ENCODE assay signal across 10 cellular contexts in the genomic region with DNA sequence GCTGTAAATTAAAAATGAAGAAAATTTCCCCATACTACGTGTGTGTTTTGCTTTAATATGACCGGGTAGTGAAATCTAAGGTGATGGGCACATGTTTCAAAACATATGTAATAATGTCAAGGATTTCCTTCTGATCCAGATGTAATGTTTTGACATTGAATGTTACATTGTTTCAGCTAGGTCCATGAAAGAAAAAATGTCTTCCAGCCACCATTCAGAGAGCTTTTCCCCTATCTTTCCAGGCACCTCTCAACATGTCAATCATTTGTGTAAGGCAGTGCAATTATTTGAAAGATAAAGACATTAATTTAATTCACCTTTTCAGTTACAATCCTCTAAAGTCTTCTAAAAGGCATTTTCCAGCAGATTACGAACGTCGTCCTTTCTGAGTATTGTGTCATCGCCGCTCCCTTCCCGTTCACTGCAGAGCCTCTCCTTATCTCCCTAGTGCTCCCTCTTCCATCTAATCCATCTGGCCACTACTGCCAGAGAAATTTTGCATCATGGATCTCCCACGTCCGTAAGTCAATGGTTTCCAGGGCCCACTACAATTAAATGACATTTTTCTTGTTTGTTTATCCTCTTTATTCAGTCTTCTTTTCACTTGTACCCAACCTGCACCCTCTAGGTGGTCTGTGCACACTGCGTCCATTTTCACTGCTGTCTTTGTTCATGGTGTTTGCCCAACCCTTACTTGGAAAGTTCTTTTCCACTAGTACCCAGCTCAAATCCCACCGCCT. TPM values are rescaled to one million over a fixed set of nuclear protein-coding genes. Genes with fewer than 3 reads are reported as not detected.
A peak's percentile ranks its signal among the peaks of the same experiment; 100 is the strongest.
DNase-seq lines count a peak whose midpoint lies in the region; ATAC-seq and TF ChIP-seq lines count a peak whose summit lies in the region.
"Had no signal": no experiment of that assay in that cellular context is flagged by ENCODE, and none has a peak within 500 bp of the region (broad histone marks: within the 10 kb centered on the region; RNA-seq: fewer than 3 reads in every experiment).

No MANE protein-coding gene starts in this region.

- intact Hi-C loops in mammary epithelial cell (cut with micrococcal nuclease) (no loop called here), MCF 10A (cut with micrococcal nuclease) (no loop called here), lower lobe of right lung (cut with DNase I) (no loop called here)

- POLR2A ChIA-PET in MCF 10A (lab: Yijun Ruan, JAX), result interaction anchor here (1.2 kb wide), 1 partner anchor 10 kb away, joined by 3 read pairs; no protein-coding TSS in a partner anchor

- peak overlapping the region; percentile 99 for H3K4me2 ChIP-seq in mammary epithelial cell (ENCODE audit: insufficient read depth, low read depth, low read length)
- 0 out of 2 replicates have a peak overlapping the region, but pooled peaks have one; percentile 89 for H3K4me2 ChIP-seq in OCI-LY1 (ENCODE audit: low read length)

- H4K20me1 ChIP-seq in mammary epithelial cell (ENCODE audit: insufficient read depth, low read length), result no peaks in the 10 kb centered on the region
- no peaks in the 10 kb centered on the region for H4K20me1 ChIP-seq in OCI-LY1 (ENCODE audit: insufficient read depth, low read length)

- H3K36me3 Mint-ChIP-seq in MCF 10A (ENCODE audit: insufficient read depth, unreplicated experiment) (peaks cover 13% of the 10 kb centered on the region), chondrocyte (ENCODE audit: low read depth) (peaks cover 6% of the 10 kb centered on the region)

- WGBS in mammary epithelial cell (ENCODE audit: low coverage, missing lambda C conversion rate), result 95% methylated on average over 12 of the region's 12 CpGs
- WGBS in upper lobe of left lung, 2 donors, result 91 to 93% methylated on average over 12 of the region's 12 CpGs

- H3K36me3 ChIP-seq in mammary epithelial cell (ENCODE audit: insufficient read depth, low read length), result peaks cover 2% of the 10 kb centered on the region
- peaks cover 13% of the 10 kb centered on the region; the same call in 1 of the 2 replicates for H3K36me3 ChIP-seq in OCI-LY1 (ENCODE audit: insufficient read depth, low read length)
- peaks cover 19% of the 10 kb centered on the region for H3K36me3 ChIP-seq in lower lobe of right lung
- H3K36me3 ChIP-seq in upper lobe of left lung, result peaks cover 0 to 9% (median 0%) of the 10 kb centered on the region in 4 donors

- BruUV-seq in mammary epithelial cell (replicated peaks; lab: Mats Ljungman, UMichigan) (no TSS peak), MCF 10A (replicated peaks; lab: Mats Ljungman, UMichigan) (no TSS peak)

- no peaks in the 10 kb centered on the region for H3F3A ChIP-seq in OCI-LY1 (ENCODE audit: insufficient read depth, low read length)

- H3K9ac ChIP-seq in mammary epithelial cell (ENCODE audit: insufficient read depth, low read length) (no peak overlapping the region), OCI-LY1 (ENCODE audit: low read length) (no peak overlapping the region)

- CTCF ChIA-PET in mammary epithelial cell (lab: Charles Lee; ENCODE audit: low non-redundant PET), result no interaction called here
- CTCF ChIA-PET in MCF 10A (lab: Yijun Ruan, JAX), result interaction anchor here (0.6 to 3.1 kb wide), 5 partner anchors 10 to 974 kb away, joined by 3 to 24 read pairs (median 5); no protein-coding TSS in a partner anchor

- no peak for TF ChIP-seq CTCF in mammary epithelial cell (conservative IDR thresholded peaks at IDR 0.05 in 1 of 2, IDR thresholded peaks at IDR 0.05 in 1 of 2; ENCODE audit: extremely low read depth in 1 of 2, insufficient read depth in 1 of 2, low read depth in 1 of 2, low read length in 2 of 2)
- TF ChIP-seq CTCF in MCF 10A (IDR thresholded peaks at IDR 0.05; ENCODE audit: unreplicated experiment), result no peak
- TF ChIP-seq CTCF in OCI-LY1 (IDR thresholded peaks at IDR 0.05; ENCODE audit: low read length), result no peak
- TF ChIP-seq CTCF in lower lobe of right lung (IDR thresholded peaks at IDR 0.05), result no peak
- TF ChIP-seq CTCF in upper lobe of left lung (IDR thresholded peaks at IDR 0.05), result no peak
- no peak for TF ChIP-seq CTCF in chondrocyte (IDR thresholded peaks at IDR 0.05)

- no peak for TF ChIP-seq EP300 in upper lobe of left lung (IDR thresholded peaks at IDR 0.05)

- H3K9me3 ChIP-seq in mammary epithelial cell (replicated peaks; ENCODE audit: insufficient read depth, low read length), result no peaks in the 10 kb centered on the region
- H3K9me3 ChIP-seq in OCI-LY1 (ENCODE audit: low read length), result no peaks in the 10 kb centered on the region
- no peaks in the 10 kb centered on the region for H3K9me3 ChIP-seq in lower lobe of right lung
- no peaks in the 10 kb centered on the region for H3K9me3 ChIP-seq in upper lobe of left lung

- H3K4me3 ChIP-seq in mammary epithelial cell (replicated peaks in 1 of 3; ENCODE audit: insufficient read depth in 1 of 3, low read depth in 2 of 3, low read length in 3 of 3) (no peak overlapping the region), OCI-LY1 (ENCODE audit: low read depth, low read length, poor library complexity, severe bottlenecking) (no peak overlapping the region), lower lobe of right lung (no peak overlapping the region), upper lobe of left lung (no peak overlapping the region)

- ATAC-seq in lower lobe of right lung (no peak), upper lobe of left lung (ENCODE audit: low FRiP score in 2 of 2) (no peak)

- H2AFZ ChIP-seq in mammary epithelial cell (ENCODE audit: low read depth, low read length) (no peak overlapping the region), OCI-LY1 (ENCODE audit: low read length) (no peak overlapping the region)

- in situ Hi-C loops in mammary epithelial cell (cut with MboI; ENCODE audit: low sequenced_read_pairs in 2 of 2), result no loop called here

- H3K79me2 ChIP-seq in mammary epithelial cell (ENCODE audit: insufficient read depth, low read length) (peaks cover 36% of the 10 kb centered on the region), OCI-LY1 (ENCODE audit: insufficient read depth, low read length) (no peaks in the 10 kb centered on the region)

- H3K4me1 ChIP-seq in mammary epithelial cell (ENCODE audit: insufficient read depth, low read length) (peaks cover 16% of the 10 kb centered on the region), OCI-LY1 (ENCODE audit: insufficient read depth, low read length, severe bottlenecking) (peaks cover 13% of the 10 kb centered on the region), lower lobe of right lung (peaks cover 28% of the 10 kb centered on the region), upper lobe of left lung (peaks cover 16 to 40% (median 24%) of the 10 kb centered on the region in 4 donors)

- no peak overlapping the region for H3K27ac Mint-ChIP-seq in MCF 10A (ENCODE audit: low read depth, unreplicated experiment)
- no peak overlapping the region for H3K27ac Mint-ChIP-seq in chondrocyte (ENCODE audit: unreplicated experiment)

- no peaks in the 10 kb centered on the region for H3K9me2 ChIP-seq in OCI-LY1 (ENCODE audit: low read depth, low read length)

- DNase-seq in mammary epithelial cell (no peak), MCF 10A (ENCODE audit: unreplicated experiment) (no peak), lower lobe of right lung (no peak), upper lobe of left lung (no peak), HCEC 1CT (no peak), chondrocyte (ENCODE audit: low spot score) (no peak), DMS153 (lab: John Stamatoyannopoulos, UW) (no peak)
- DNase-seq: left ventricle myocardium superior, NCI-H2081 treated with DMSO at 0.1 percent for 48 hours had no signal

- H3K4me3 Mint-ChIP-seq in MCF 10A (ENCODE audit: unreplicated experiment) (no peak overlapping the region), chondrocyte (ENCODE audit: unreplicated experiment) (no peak overlapping the region)

- TF ChIP-seq POLR2A in upper lobe of left lung (IDR thresholded peaks at IDR 0.05), result no peak

- H3K9me3 Mint-ChIP-seq in MCF 10A (ENCODE audit: unreplicated experiment) (no peaks in the 10 kb centered on the region), chondrocyte (ENCODE audit: low read depth) (no peaks in the 10 kb centered on the region)

- H3K27me3 Mint-ChIP-seq in MCF 10A (ENCODE audit: insufficient read depth, unreplicated experiment), result peaks cover 53% of the 10 kb centered on the region
- no peaks in the 10 kb centered on the region for H3K27me3 Mint-ChIP-seq in chondrocyte (ENCODE audit: low read depth)

- dilution Hi-C loops in mammary epithelial cell (cut with HindIII; ENCODE audit: low sequenced_read_pairs), result loop anchor here (5.0 kb wide), 2 partner anchors 43 to 47 kb away; no protein-coding TSS in a partner anchor

- H3K27ac ChIP-seq in mammary epithelial cell (ENCODE audit: insufficient read depth, low read depth, low read length), result no peak overlapping the region
- H3K27ac ChIP-seq in OCI-LY1 (ENCODE audit: low read depth, low read length, poor library complexity, severe bottlenecking), result no peak overlapping the region
- H3K27ac ChIP-seq in lower lobe of right lung, result peak overlapping the region; percentile 97
- H3K27ac ChIP-seq in upper lobe of left lung, result peak overlapping the region; percentile 88 to 99 (median 94)

- H3K27me3 ChIP-seq in mammary epithelial cell (ENCODE audit: insufficient read depth, low read length) (no peaks in the 10 kb centered on the region), OCI-LY1 (ENCODE audit: insufficient read depth, low read length) (no peaks in the 10 kb centered on the region), lower lobe of right lung (ENCODE audit: low read depth) (no peaks in the 10 kb centered on the region), upper lobe of left lung (no peaks in the 10 kb centered on the region)

- H3K4me1 Mint-ChIP-seq in MCF 10A (ENCODE audit: insufficient read depth, unreplicated experiment), result peaks cover 10% of the 10 kb centered on the region
- peaks cover 25% of the 10 kb centered on the region for H3K4me1 Mint-ChIP-seq in chondrocyte (ENCODE audit: low read depth)

RNA-seq across cellular contexts. Expression of a gene that starts 1.3 kb away (rescaled TPM):
- 100 to 1,000 TPM; 110 to 115 TPM for total RNA-seq in mammary epithelial cell
- polyA plus RNA-seq in mammary epithelial cell, result 96.6 TPM
- polyA minus RNA-seq in mammary epithelial cell, result 188 TPM
- 58.6 and 79.6 TPM in 2 replicates for total RNA-seq in MCF 10A (2022)
- 135 TPM for total RNA-seq in lower lobe of right lung
- 100 to 1,000 TPM in 3 of 6 donors, 10 to 100 TPM in 3; 41.9 to 134 (median 114) TPM for total RNA-seq in upper lobe of left lung
- 103 to 111 TPM (median 110 TPM) in 3 replicates for total RNA-seq in chondrocyte

RNA-seq across cellular contexts. Expression of a gene that starts 14.2 kb away (rescaled TPM):
- total RNA-seq in mammary epithelial cell (1 to 10 TPM; 3.7 to 6.4 TPM), MCF 10A (2022) (0.84 and 1.9 TPM in 2 replicates), lower lobe of right lung (35.6 TPM), upper lobe of left lung (10 to 100 TPM; 20.1 to 43.0 (median 26.9) TPM), chondrocyte (4.1 to 6.0 TPM (median 4.2 TPM) in 3 replicates)
- polyA plus RNA-seq in mammary epithelial cell, result 5.1 TPM
- polyA minus RNA-seq in mammary epithelial cell, result 3.6 TPM

Comparison
In these comparisons a context has a peak if more than half of its experiments do, and no peak if none do; other contexts are left out.
1. H3K27ac ChIP-seq: peak in lower lobe of right lung (single experiment) and upper lobe of left lung (4 of 4); none in mammary epithelial cell (single experiment) and OCI-LY1 (single experiment).